ENCODE assay signal across 9 cellular contexts in genomic region chr3:114223146-114223545, GRCh38. TPM values are rescaled to one million over a fixed set of nuclear protein-coding genes. Genes with fewer than 3 reads are reported as not detected.
DNase-seq lines count a peak whose midpoint lies in the region; ATAC-seq, FAIRE-seq and TF ChIP-seq lines count a peak whose summit lies in the region.
"Had no signal": no experiment of that assay in that cellular context is flagged by ENCODE, and none has a peak within 500 bp of the region (broad histone marks: within the 10 kb centered on the region; RNA-seq: fewer than 3 reads in every experiment).

No MANE protein-coding gene starts in this region.

- no peak overlapping the region for H4K91ac ChIP-seq in neuronal stem cell (ENCODE audit: low read depth, low read length, poor library complexity)

- peaks cover 9% of the 10 kb centered on the region for H3K36me3 Mint-ChIP-seq in central memory CD8-positive, alpha-beta T cell (ENCODE audit: insufficient read depth)

- H3K9me3 Mint-ChIP-seq in central memory CD8-positive, alpha-beta T cell: peaks cover 5% of the 10 kb centered on the region

- H3K4me1 Mint-ChIP-seq in central memory CD8-positive, alpha-beta T cell: peaks cover 82% of the 10 kb centered on the region

- no peak overlapping the region for H3K9ac ChIP-seq in neuronal stem cell (ENCODE audit: low read depth, low read length, poor library complexity)

- no peak overlapping the region for H3K4ac ChIP-seq in neuronal stem cell (ENCODE audit: low read length)

- no peak overlapping the region for H3K27ac ChIP-seq in neuronal stem cell (replicated peaks; ENCODE audit: low read length)

- H2AK5ac ChIP-seq in neuronal stem cell (ENCODE audit: low read depth, low read length): no peak overlapping the region

- peaks cover 8 to 9% of the 10 kb centered on the region in 2 donors for H3K9me3 ChIP-seq in neuronal stem cell (replicated peaks in 1 of 2; ENCODE audit: control insufficient read depth in 2 of 2, insufficient read depth in 1 of 2, low read depth in 1 of 2, low read length in 2 of 2)

- DNase-seq in GM12891 (ENCODE audit: insufficient read length, low spot score) (no peak), SIG-M5 (lab: John Stamatoyannopoulos, UW) (no peak), neuronal stem cell (ENCODE audit: low spot score) (no peak), LoVo (ENCODE audit: low spot score) (no peak)
- DNase-seq in central memory CD8-positive, alpha-beta T cell (ENCODE audit: low spot score in 2 of 2): no peak
- DNase-seq in effector CD4-positive, alpha-beta T cell: no peak
- DNase-seq: NCI-H1694 had no signal

- no peaks in the 10 kb centered on the region for H3K27me3 ChIP-seq in neuronal stem cell (ENCODE audit: control insufficient read depth in 3 of 3, insufficient read depth in 3 of 3, low read depth in 1 of 3, low read length in 3 of 3)

- no peak overlapping the region for H2BK15ac ChIP-seq in neuronal stem cell (ENCODE audit: low read length)

- peak; percentile 16 for FAIRE-seq in GM12891 (lab: Jason Lieb, UNC)

- no peak overlapping the region for H2BK5ac ChIP-seq in neuronal stem cell (ENCODE audit: low read length)

- peaks cover 2 to 4% of the 10 kb centered on the region in 2 donors for H3K4me1 ChIP-seq in neuronal stem cell (ENCODE audit: control insufficient read depth in 2 of 2, insufficient read depth in 1 of 2, low read depth in 1 of 2, low read length in 2 of 2)

- H3K27ac Mint-ChIP-seq in central memory CD8-positive, alpha-beta T cell (ENCODE audit: low read depth): peak overlapping the region; percentile 95

- peak; percentile 87 for ATAC-seq in GM19467 (IDR thresholded peaks at IDR 0.05; ENCODE audit: unreplicated experiment)
- peak; percentile 88 for ATAC-seq in HG03159 (IDR thresholded peaks at IDR 0.05; ENCODE audit: unreplicated experiment)
- ATAC-seq in central memory CD8-positive, alpha-beta T cell (replicated peaks; ENCODE audit: extremely low read depth, poor library complexity, severe bottlenecking): peak; percentile 75

- no peak overlapping the region for H3K4me2 ChIP-seq in neuronal stem cell (ENCODE audit: insufficient read depth, low read length, poor library complexity, severe bottlenecking)

- H3K23ac ChIP-seq in neuronal stem cell (ENCODE audit: low read depth, low read length, poor library complexity): no peak overlapping the region

- H3K36me3 ChIP-seq in neuronal stem cell (replicated peaks in 1 of 2; ENCODE audit: control insufficient read depth in 2 of 2, insufficient read depth in 2 of 2, low read length in 2 of 2): no peaks in the 10 kb centered on the region

- no peak overlapping the region for H3K14ac ChIP-seq in neuronal stem cell (ENCODE audit: low read length)

- H3K18ac ChIP-seq in neuronal stem cell (ENCODE audit: low read length): no peak overlapping the region

- H2AFZ ChIP-seq in neuronal stem cell (ENCODE audit: low read length): no peak overlapping the region

- no peaks in the 10 kb centered on the region for H3K79me1 ChIP-seq in neuronal stem cell (ENCODE audit: low read depth, low read length)

- no peaks in the 10 kb centered on the region for H3K27me3 Mint-ChIP-seq in central memory CD8-positive, alpha-beta T cell

- no peak overlapping the region for H3K4me3 ChIP-seq in neuronal stem cell (ENCODE audit: low read length in 2 of 2)

- TF ChIP-seq POLR2A in GM12891 (IDR thresholded peaks at IDR 0.05; ENCODE audit: low read depth, low read length): no peak

- peak overlapping the region; percentile 21 for H3K4me3 Mint-ChIP-seq in central memory CD8-positive, alpha-beta T cell

- no peak overlapping the region for H4K8ac ChIP-seq in neuronal stem cell (ENCODE audit: low read depth, low read length)

- no CpG with 5 or more reads among the region's 3 CpGs for WGBS in neuronal stem cell (ENCODE audit: extremely low coverage in 2 of 2, insufficient read length in 2 of 2, insufficient replicate concordance in 1 of 2), 2 donors

- no peak overlapping the region for H2BK120ac ChIP-seq in neuronal stem cell (ENCODE audit: low read depth, low read length)

- no peak overlapping the region for H2BK12ac ChIP-seq in neuronal stem cell (ENCODE audit: low read length)

TF ChIP-seq in GM12891, 5 proteins besides CTCF, POLR2A, EP300 and RAD21:
- no peak for TF ChIP-seq TAF1 (IDR thresholded peaks at IDR 0.05; ENCODE audit: low read depth, low read length)
- peak; percentile 71 for TF ChIP-seq SPI1 (IDR thresholded peaks at IDR 0.05; ENCODE audit: low read depth, low read length)
- TF ChIP-seq POLR2AphosphoS5 (IDR thresholded peaks at IDR 0.05; ENCODE audit: low read depth, low read length): no peak

RNA-seq across cellular contexts. Expression of gene ZNF80, which starts 14.2 kb away (rescaled TPM):
- polyA plus RNA-seq in GM12891 (2012; ENCODE audit: low read depth, missing spikeins): 0.05 TPM
- polyA plus RNA-seq in neuronal stem cell (2013, experiment 1 of 2): not detected
- not detected for polyA plus RNA-seq in neuronal stem cell (2013, experiment 2 of 2)

RNA-seq across cellular contexts. Expression of gene DRD3, which starts 44.3 kb away (rescaled TPM):
- not detected for polyA plus RNA-seq in GM12891 (2012; ENCODE audit: low read depth, missing spikeins)
- 0.03 TPM for polyA plus RNA-seq in neuronal stem cell (2013, experiment 1 of 2)
- polyA plus RNA-seq in neuronal stem cell (2013, experiment 2 of 2): not detected
